Comparison of ENCODE assay signal across 22 cellular contexts in the genomic region with DNA sequence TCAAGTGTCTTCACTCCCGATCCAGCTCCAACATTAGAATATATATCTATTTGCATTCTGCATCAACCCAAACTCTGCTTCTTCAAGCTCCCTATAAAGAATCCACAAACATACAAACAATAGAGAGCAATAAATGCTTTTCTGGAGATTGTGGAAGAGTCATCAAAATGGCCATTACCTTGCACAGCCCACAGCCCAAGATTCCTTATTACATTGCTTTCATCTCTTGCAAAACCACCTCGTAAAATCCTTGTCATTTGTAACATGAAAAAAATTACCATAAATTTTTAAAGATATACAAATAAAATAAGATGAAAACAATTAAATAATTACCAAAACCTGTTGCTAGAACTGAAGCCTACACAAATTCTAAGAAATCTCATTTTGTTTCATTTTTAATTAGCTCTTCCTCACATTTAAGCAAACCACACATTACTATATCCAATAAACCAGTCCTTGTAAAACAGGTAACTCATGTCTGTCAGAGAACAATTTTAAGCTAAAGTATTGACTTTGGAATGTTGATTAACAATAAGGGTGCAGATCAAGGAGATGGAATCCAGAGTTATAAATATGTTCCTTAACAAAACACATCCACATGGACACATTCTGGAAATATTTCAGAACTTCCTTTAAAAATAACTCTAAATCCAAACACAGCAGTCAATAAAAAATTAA. TPM values are rescaled to one million over a fixed set of nuclear protein-coding genes. Genes with fewer than 3 reads are reported as not detected.
"Had no signal": no experiment of that assay in that cellular context is flagged by ENCODE, and none has a peak within 500 bp of the region (broad histone marks: within the 10 kb centered on the region; RNA-seq: fewer than 3 reads in every experiment).

No MANE protein-coding gene starts in this region.

- ATAC-seq: heart left ventricle, lower lobe of right lung, T-cell had no signal

- H3K27ac ChIP-seq: esophagus muscularis mucosa, heart left ventricle, lower lobe of right lung, thoracic aorta, upper lobe of left lung had no signal

- H3K4me3 Mint-ChIP-seq: activated naive CD4-positive, alpha-beta T cell treated with anti-CD3 and anti-CD28 coated beads, Interleukin-2, amount 50 U/mL, for 24 hours; brain; dendritic cell treated with granulocyte-macrophage colony-stimulating factor and Interleukin-4, amounts not matched to agents 40 ng/mL and 50 ng/mL, for 4 days; naive B cell; T-cell; T-helper 2 cell treated with Interferon-gamma antibody and Interleukin-4, amounts not matched to agents 5 μg/mL and 100 μg/mL, for 36 hours had no signal

- H3K36me3 ChIP-seq: esophagus muscularis mucosa, heart left ventricle, lower lobe of right lung, thoracic aorta, upper lobe of left lung had no signal

- H3K36me3 Mint-ChIP-seq: activated naive CD4-positive, alpha-beta T cell treated with anti-CD3 and anti-CD28 coated beads, Interleukin-2, amount 50 U/mL, for 24 hours; brain; T-cell had no signal

- DNase-seq: activated CD4-positive, alpha-beta T cell treated with anti-CD3 and anti-CD28 coated beads for 1 hour; activated gamma-delta T cell treated with Interleukin-2 at 50 U/mL for 16 hours; activated T-cell treated with anti-CD3 and anti-CD28 coated beads, Interleukin-2, amount 50 U/mL, for 1 hour; anterior cingulate cortex; caudate nucleus; effector CD4-positive, alpha-beta T cell; heart left ventricle; lower lobe of right lung; naive B cell; nucleus accumbens; stimulated activated CD4-positive, alpha-beta T cell treated with anti-CD3 and anti-CD28 coated beads, Interleukin-4, amount 100 ng/mL, for 24 hours; stimulated activated naive CD4-positive, alpha-beta T cell treated with Interleukin-2 at 50 U/mL for 16 hours; T-cell; upper lobe of left lung had no signal

- H3K27ac Mint-ChIP-seq: activated naive CD4-positive, alpha-beta T cell treated with anti-CD3 and anti-CD28 coated beads, Interleukin-2, amount 50 U/mL, for 24 hours; brain; T-cell; T-helper 2 cell treated with Interferon-gamma antibody and Interleukin-4, amounts not matched to agents 5 μg/mL and 100 μg/mL, for 36 hours had no signal

- H3K4me3 ChIP-seq: esophagus muscularis mucosa, heart left ventricle, lower lobe of right lung, thoracic aorta, upper lobe of left lung had no signal

- H3K9me3 ChIP-seq: esophagus muscularis mucosa, heart left ventricle, lower lobe of right lung, thoracic aorta, upper lobe of left lung had no signal

- H3K9me3 Mint-ChIP-seq: activated naive CD4-positive, alpha-beta T cell treated with anti-CD3 and anti-CD28 coated beads, Interleukin-2, amount 50 U/mL, for 24 hours; brain; dendritic cell treated with granulocyte-macrophage colony-stimulating factor and Interleukin-4, amounts not matched to agents 40 ng/mL and 50 ng/mL, for 4 days; T-cell; T-helper 2 cell treated with Interferon-gamma antibody and Interleukin-4, amounts not matched to agents 5 μg/mL and 100 μg/mL, for 36 hours had no signal

- H3K4me1 ChIP-seq: lower lobe of right lung had no signal

- H3K4me1 Mint-ChIP-seq: activated naive CD4-positive, alpha-beta T cell treated with anti-CD3 and anti-CD28 coated beads, Interleukin-2, amount 50 U/mL, for 24 hours; brain; naive B cell; T-cell had no signal

- H3K27me3 ChIP-seq: esophagus muscularis mucosa, heart left ventricle, upper lobe of left lung had no signal

- H3K27me3 Mint-ChIP-seq: activated naive CD4-positive, alpha-beta T cell treated with anti-CD3 and anti-CD28 coated beads, Interleukin-2, amount 50 U/mL, for 24 hours; brain; dendritic cell treated with granulocyte-macrophage colony-stimulating factor and Interleukin-4, amounts not matched to agents 40 ng/mL and 50 ng/mL, for 4 days; naive B cell; T-cell had no signal

RNA-seq across cellular contexts. Expression of a gene that starts 7.2 kb away (rescaled TPM):
- total RNA-seq: esophagus muscularis mucosa, lower lobe of right lung, mesenteric fat pad, mucosa of gallbladder, T-cell, thoracic aorta, upper lobe of left lung had no signal

RNA-seq across cellular contexts. Expression of a gene that starts 30.3 kb away (rescaled TPM):
- total RNA-seq: esophagus muscularis mucosa, heart left ventricle, lower lobe of right lung, mesenteric fat pad, mucosa of gallbladder, T-cell, thoracic aorta, upper lobe of left lung had no signal
